ENCODE assay signal across 25 cellular contexts in genomic region chr4:100869266-100869665, GRCh38.
A peak's percentile ranks its signal among the peaks of the same experiment; 100 is the strongest.
DNase-seq lines count a peak whose midpoint lies in the region; TF ChIP-seq lines count a peak whose summit lies in the region.
"Had no signal": no experiment of that assay in that cellular context is flagged by ENCODE, and none has a peak within 500 bp of the region (broad histone marks: within the 10 kb centered on the region; RNA-seq: fewer than 3 reads in every experiment).

No MANE protein-coding gene starts in this region.

- POLR2A ChIA-PET in PC-9 (lab: Charles Lee; ENCODE audit: unreplicated experiment) = interaction anchor here (0.6 kb wide), 2 partner anchors 433 to 479 kb away, joined by 4 to 5 read pairs; no protein-coding TSS in a partner anchor

- H2BK5ac ChIP-seq in mesenchymal stem cell (ENCODE audit: low read depth, low read length, poor library complexity, severe bottlenecking) = no peak overlapping the region

- no peaks in the 10 kb centered on the region for H3F3A ChIP-seq in PC-9 (ENCODE audit: insufficient read depth, low read depth)

- H4K20me1 ChIP-seq in PC-9 (ENCODE audit: insufficient read depth) = no peaks in the 10 kb centered on the region
- H4K20me1 ChIP-seq: BLaER1 treated with 17β-estradiol and CSF1 and Interleukin-3, amounts not matched to agents 10 nM and 100 nM had no signal

- H3K9me2 ChIP-seq in PC-9 (ENCODE audit: insufficient read depth) = no peaks in the 10 kb centered on the region

- H3K36me3 ChIP-seq in PC-9 (ENCODE audit: low read depth) (no peaks in the 10 kb centered on the region), mesenchymal stem cell (ENCODE audit: control insufficient read depth in 1 of 2, insufficient read depth in 2 of 2, low read depth in 1 of 2, low read length in 2 of 2) (no peaks in the 10 kb centered on the region)
- H3K36me3 ChIP-seq: BLaER1 treated with 17β-estradiol and CSF1 and Interleukin-3, amounts not matched to agents 10 nM and 100 nM; MG63; SJCRH30 had no signal

- no peak overlapping the region for H2AK5ac ChIP-seq in mesenchymal stem cell (ENCODE audit: low read length, severe bottlenecking)

- H2AFZ ChIP-seq in PC-9 = no peak overlapping the region
- H2AFZ ChIP-seq in mesenchymal stem cell (ENCODE audit: low read depth, low read length) = no peak overlapping the region

- H3K79me1 ChIP-seq in mesenchymal stem cell (replicated peaks; ENCODE audit: low read length, poor library complexity, severe bottlenecking) = no peaks in the 10 kb centered on the region

- H3K23ac ChIP-seq in mesenchymal stem cell (ENCODE audit: low read length in 2 of 2) = no peak overlapping the region

- H4K91ac ChIP-seq in mesenchymal stem cell (ENCODE audit: low read length) = no peak overlapping the region

- H3K4ac ChIP-seq in mesenchymal stem cell (ENCODE audit: low read depth in 1 of 2, low read length in 2 of 2) = no peak overlapping the region

- H3K9me3 ChIP-seq in PC-9 (ENCODE audit: insufficient read depth, low read depth) (no peaks in the 10 kb centered on the region), mesenchymal stem cell (ENCODE audit: control insufficient read depth, low read length) (peaks cover 4% of the 10 kb centered on the region)
- H3K9me3 ChIP-seq: A549, Caco-2, MG63, SJCRH30 had no signal

- intact Hi-C loops in PC-9 (cut with micrococcal nuclease; ENCODE audit: unreplicated experiment) = no loop called here

- no peak overlapping the region for H3K18ac ChIP-seq in mesenchymal stem cell (ENCODE audit: low read depth in 1 of 2, low read length in 2 of 2)

- H3K4me1 ChIP-seq in PC-9 (replicated peaks; ENCODE audit: insufficient read depth) (no peaks in the 10 kb centered on the region), mesenchymal stem cell (ENCODE audit: control insufficient read depth, insufficient read depth, low read depth, low read length) (no peaks in the 10 kb centered on the region)
- H3K4me1 ChIP-seq: A549, Caco-2, SJCRH30 had no signal

- H4K8ac ChIP-seq in mesenchymal stem cell (ENCODE audit: low read length) = peak overlapping the region; percentile 36

- no peak for TF ChIP-seq CTCF in PC-9 (conservative IDR thresholded peaks at IDR 0.05)

- H3K9ac ChIP-seq in mesenchymal stem cell (ENCODE audit: low read length) = no peak overlapping the region
- H3K9ac ChIP-seq: BLaER1 treated with 17β-estradiol and CSF1 and Interleukin-3, amounts not matched to agents 10 nM and 100 nM had no signal

- H2BK12ac ChIP-seq in mesenchymal stem cell (ENCODE audit: low read length in 2 of 2) = no peak overlapping the region

- H3K4me3 ChIP-seq in PC-9 (no peak overlapping the region), mesenchymal stem cell (ENCODE audit: insufficient read depth in 1 of 2, low read depth in 1 of 2, low read length in 2 of 2) (no peak overlapping the region)
- H3K4me3 ChIP-seq: A549; BLaER1 treated with 17β-estradiol and CSF1 and Interleukin-3, amounts not matched to agents 10 nM and 100 nM; K562; MG63; SJCRH30 had no signal

- CTCF ChIA-PET in PC-9 (lab: Charles Lee) = interaction anchor here (0.6 kb wide), 1 partner anchor 222 kb away, joined by 5 read pairs; no protein-coding TSS in a partner anchor

- H3K27ac ChIP-seq in PC-9 (no peak overlapping the region), epithelial cell of prostate (peak overlapping the region; percentile 17), mesenchymal stem cell (ENCODE audit: low read length, poor library complexity, severe bottlenecking) (no peak overlapping the region)
- H3K27ac ChIP-seq: A549; BLaER1 treated with 17β-estradiol and CSF1 and Interleukin-3, amounts not matched to agents 10 nM and 100 nM; SJCRH30 had no signal

- H3K27me3 ChIP-seq in PC-9 (ENCODE audit: insufficient read depth, low read depth) (no peaks in the 10 kb centered on the region), mesenchymal stem cell (ENCODE audit: control insufficient read depth in 1 of 2, insufficient read depth in 1 of 2, low read length in 2 of 2) (no peaks in the 10 kb centered on the region)
- H3K27me3 ChIP-seq: BLaER1 treated with 17β-estradiol and CSF1 and Interleukin-3, amounts not matched to agents 10 nM and 100 nM; MG63; SJCRH30 had no signal

- H3K4me2 ChIP-seq in PC-9 (peak overlapping the region; percentile 40; the same call in 1 of the 2 replicates), mesenchymal stem cell (ENCODE audit: low read length, poor library complexity, severe bottlenecking) (no peak overlapping the region)
- H3K4me2 ChIP-seq: A549; BLaER1 treated with 17β-estradiol and CSF1 and Interleukin-3, amounts not matched to agents 10 nM and 100 nM had no signal

- H2BK120ac ChIP-seq in mesenchymal stem cell (ENCODE audit: low read depth, low read length) = no peak overlapping the region

- no peak overlapping the region for H2BK15ac ChIP-seq in mesenchymal stem cell (ENCODE audit: low read depth, poor library complexity, severe bottlenecking)

- 91% methylated on average over 2 of the region's 2 CpGs for WGBS in mesenchymal stem cell

- H3K14ac ChIP-seq in mesenchymal stem cell (ENCODE audit: low read length in 2 of 2) = no peak overlapping the region

- DNase-seq in LHCN-M2 (ENCODE audit: low read depth) = peak; percentile 17
- no peak for DNase-seq in PC-9
- DNase-seq in epithelial cell of prostate (ENCODE audit: low read depth, low spot score) = no peak
- peak; percentile 3 for DNase-seq in mesenchymal stem cell
- DNase-seq in midbrain (lab: John Stamatoyannopoulos, UW) = no peak
- DNase-seq in activated effector memory CD4-positive, alpha-beta T cell treated with Interleukin-2 at 50 U/mL for 16 hours = no peak
- DNase-seq in SK-N-DZ (ENCODE audit: low spot score) = no peak
- DNase-seq: AML-193; Caco-2; CD4-positive, alpha-beta memory T cell; DMS79 treated with DMSO at 0.1 percent for 48 hours; H7; Kasumi-1; MG63; NCI-H1105 treated with DMSO at 0.1 percent for 48 hours; NCI-H146; NCI-H2029; NCI-H510A; NCI-H69; PC-3; SJCRH30; T-cell had no signal

- BruUV-seq in PC-9 (replicated peaks; lab: Mats Ljungman, UMichigan) = no TSS peak

- H3K79me2 ChIP-seq in PC-9 (ENCODE audit: low read depth) = no peaks in the 10 kb centered on the region

Comparison
In these comparisons a context has a peak if more than half of its experiments do, and no peak if none do; other contexts are left out.
1. DNase-seq: peak in LHCN-M2 (single experiment) and mesenchymal stem cell (single experiment); none in PC-9 (0 of 2), epithelial cell of prostate (single experiment), midbrain (single experiment), activated effector memory CD4-positive, alpha-beta T cell treated with Interleukin-2 at 50 U/mL for 16 hours (single experiment) and SK-N-DZ (single experiment).